Comparison of ENCODE assay signal across 2 cellular contexts in genomic region chrX:576904-577303, GRCh38.
TF ChIP-seq lines count a peak whose summit lies in the region.

No MANE protein-coding gene starts in this region.

TF ChIP-seq in HepG2, 621 proteins besides CTCF, POLR2A, EP300 and RAD21:
- TF ChIP-seq ATRX (CRISPR knock-in tag; IDR thresholded peaks at IDR 0.05; ENCODE audit: borderline replicate concordance) = no peak
- peak; percentile 70 for TF ChIP-seq NFE2L2 (IDR thresholded peaks at IDR 0.05; ENCODE audit: low read length)
- peak; percentile 1 to 33; a peak in 1 of 4 replicates for TF ChIP-seq MAFK (conservative IDR thresholded peaks at IDR 0.05 in 1 of 2, IDR thresholded peaks at IDR 0.05 in 1 of 2; ENCODE audit: low read length in 2 of 2)
- TF ChIP-seq SIX1 (CRISPR knock-in tag; IDR thresholded peaks at IDR 0.05; ENCODE audit: borderline replicate concordance) = no peak
- TF ChIP-seq ZNF12 (CRISPR knock-in tag; IDR thresholded peaks at IDR 0.05) = peak; percentile 40; the same call in 1 of the 2 replicates

TF ChIP-seq in IMR-90, 13 proteins besides CTCF, POLR2A, EP300 and RAD21 (continued from another document):
- TF ChIP-seq FOS (IDR thresholded peaks at IDR 0.05; ENCODE audit: low read depth, low read length) = no peak
- no peak for TF ChIP-seq BHLHE40 (IDR thresholded peaks at IDR 0.05; ENCODE audit: low read depth, low read length)
- TF ChIP-seq CEBPB (IDR thresholded peaks at IDR 0.05; ENCODE audit: low read depth, low read length) = no peak
- TF ChIP-seq NFE2L2 (IDR thresholded peaks at IDR 0.05; ENCODE audit: low read depth, low read length) = peak; percentile 47; the same call in 1 of the 2 replicates
